In genomic region chr11:120940297-120940847, GRCh38 we compare ENCODE assay signal across 26 cellular contexts.
DNase-seq lines count a peak whose midpoint lies in the region; ATAC-seq, FAIRE-seq and TF ChIP-seq lines count a peak whose summit lies in the region.
"Had no signal": no experiment of that assay in that cellular context is flagged by ENCODE, and none has a peak within 500 bp of the region (broad histone marks: within the 10 kb centered on the region; RNA-seq: fewer than 3 reads in every experiment).

No MANE protein-coding gene starts in this region.

- H3K36me3 ChIP-seq in HAP-1 (replicated peaks), result no peaks in the 10 kb centered on the region
- no peaks in the 10 kb centered on the region for H3K36me3 ChIP-seq in astrocyte (ENCODE audit: insufficient read depth, low read length)
- H3K36me3 ChIP-seq in brain microvascular endothelial cell (replicated peaks), result no peaks in the 10 kb centered on the region
- no peaks in the 10 kb centered on the region for H3K36me3 ChIP-seq in HepG2 (replicated peaks in 1 of 2; ENCODE audit: control insufficient read depth in 1 of 2, insufficient read depth in 2 of 2, low read length in 2 of 2)
- H3K36me3 ChIP-seq: BLaER1 had no signal

- DNase-seq in HAP-1 (ENCODE audit: low spot score in 2 of 2) (peak; percentile 76 to 83), NCI-H1048 (lab: John Stamatoyannopoulos, UW) (peak; percentile 62), astrocyte (ENCODE audit: low read depth) (peak; percentile 56), posterior vena cava (ENCODE audit: low spot score) (peak; percentile 9), brain microvascular endothelial cell (no peak), HepG2 (ENCODE audit: low spot score) (no peak), progenitor cell of endocrine pancreas (ENCODE audit: low spot score, unreplicated experiment) (no peak), NCI-H1694 (lab: John Stamatoyannopoulos, UW) (no peak)
- DNase-seq: Caco-2; CD4-positive, CD25-positive, alpha-beta regulatory T cell; CD8-positive, alpha-beta T cell; DMS 273 treated with DMSO at 0.1 percent for 48 hours; DMS79; EL; GDM1; H7 had no signal

- H3K36me3 Mint-ChIP-seq in astrocyte (ENCODE audit: low read depth, unreplicated experiment) (peaks cover 10% of the 10 kb centered on the region), progenitor cell of endocrine pancreas (ENCODE audit: insufficient read depth) (peaks cover 3% of the 10 kb centered on the region)
- H3K36me3 Mint-ChIP-seq: CD4-positive, CD25-positive, alpha-beta regulatory T cell; CD8-positive, alpha-beta T cell had no signal

- peaks cover 6% of the 10 kb centered on the region for H3K9me3 Mint-ChIP-seq in astrocyte (ENCODE audit: unreplicated experiment)
- peaks cover 10% of the 10 kb centered on the region for H3K9me3 Mint-ChIP-seq in progenitor cell of endocrine pancreas (ENCODE audit: low read depth)

- H3K4me1 ChIP-seq in HAP-1 (peaks cover 17% of the 10 kb centered on the region), astrocyte (ENCODE audit: insufficient read depth, low read length) (no peaks in the 10 kb centered on the region), HepG2 (ENCODE audit: insufficient read depth, low read length) (no peaks in the 10 kb centered on the region)
- H3K4me1 ChIP-seq: BLaER1, Caco-2 had no signal

- POLR2A ChIA-PET in HepG2 (lab: Yijun Ruan, JAX), result no interaction called here

- no peak overlapping the region for H2AFZ ChIP-seq in astrocyte (ENCODE audit: low read depth, low read length)
- H2AFZ ChIP-seq in HepG2 (ENCODE audit: low read length), result no peak overlapping the region
- H2AFZ ChIP-seq: GM23248 had no signal

- H3K4me3 ChIP-seq in HAP-1 (no peak overlapping the region), astrocyte (ENCODE audit: insufficient read depth, low read depth, low read length) (no peak overlapping the region), brain microvascular endothelial cell (ENCODE audit: low read depth, low read length) (no peak overlapping the region), HepG2 (replicated peaks in 1 of 3; ENCODE audit: insufficient read depth in 1 of 3, low read depth in 2 of 3, low read length in 3 of 3) (no peak overlapping the region)
- H3K4me3 ChIP-seq: BLaER1, GM12878, GM23248 had no signal

- in situ Hi-C loops in HAP-1 (cut with MboI; ENCODE audit: low sequenced_read_pairs), result no loop called here
- in situ Hi-C loops in brain microvascular endothelial cell (cut with HindIII; ENCODE audit: low pct_ligation_motif_present, low sequenced_read_pairs), result no loop called here
- in situ Hi-C loops in HepG2 (cut with HindIII; ENCODE audit: extremely low pct_ligation_motif_present, low pct_unique_long_range_greater_than_20kb), result loop anchor here (5.0 kb wide), 1 partner anchor 172 kb away; no protein-coding TSS in a partner anchor

- H3K4me2 ChIP-seq in astrocyte (ENCODE audit: low read length), result no peak overlapping the region
- H3K4me2 ChIP-seq in HepG2 (ENCODE audit: low read depth, low read length), result no peak overlapping the region
- H3K4me2 ChIP-seq: BLaER1 had no signal

- H3K4me1 Mint-ChIP-seq in astrocyte (ENCODE audit: low read depth, unreplicated experiment) (no peaks in the 10 kb centered on the region), progenitor cell of endocrine pancreas (ENCODE audit: low read depth) (no peaks in the 10 kb centered on the region)
- H3K4me1 Mint-ChIP-seq: B cell had no signal

- no TSS peak for BruUV-seq in HepG2 (replicated peaks; lab: Mats Ljungman, UMichigan)

- H3K27me3 ChIP-seq in HAP-1 (ENCODE audit: low read depth) (no peaks in the 10 kb centered on the region), astrocyte (ENCODE audit: insufficient read depth, low read length) (peaks cover 3% of the 10 kb centered on the region), brain microvascular endothelial cell (replicated peaks) (no peaks in the 10 kb centered on the region), HepG2 (ENCODE audit: control insufficient read depth in 1 of 2, insufficient read depth in 2 of 2, low read length in 2 of 2) (peaks cover 1 to 4% of the 10 kb centered on the region in 2 experiments; a peak in 1 of 5 replicates)
- H3K27me3 ChIP-seq: BLaER1 had no signal

- no peak for ATAC-seq in HepG2
- ATAC-seq: CD8-positive, alpha-beta T cell; GM12878; HCT116 had no signal

- FAIRE-seq in astrocyte (lab: Jason Lieb, UNC) (no peak), HepG2 (lab: Jason Lieb, UNC) (no peak)
- FAIRE-seq: A204.1, GM12878, GM19239, H1 had no signal

- H3K79me2 ChIP-seq in astrocyte (ENCODE audit: insufficient read depth, low read length) (no peaks in the 10 kb centered on the region), HepG2 (ENCODE audit: insufficient read depth, low read length) (no peaks in the 10 kb centered on the region)

- H3K9ac ChIP-seq in astrocyte (ENCODE audit: low read length) (no peak overlapping the region), HepG2 (ENCODE audit: insufficient read depth, low read depth, low read length) (no peak overlapping the region)
- H3K9ac ChIP-seq: BLaER1, GM23248 had no signal

- H3K27me3 Mint-ChIP-seq in astrocyte (ENCODE audit: low read depth, unreplicated experiment) (peaks cover 13% of the 10 kb centered on the region), progenitor cell of endocrine pancreas (peaks cover 20% of the 10 kb centered on the region)

- no peak for TF ChIP-seq CTCF in astrocyte (IDR thresholded peaks at IDR 0.05; ENCODE audit: insufficient read depth, low read depth, low read length)
- TF ChIP-seq CTCF in brain microvascular endothelial cell (IDR thresholded peaks at IDR 0.05; ENCODE audit: low read depth, low read length, missing control alignments), result no peak
- no peak for TF ChIP-seq CTCF in HepG2 (CRISPR knock-in tag; IDR thresholded peaks at IDR 0.05)
- no peak for TF ChIP-seq CTCF in progenitor cell of endocrine pancreas (IDR thresholded peaks at IDR 0.05; ENCODE audit: unreplicated experiment)

- no peak overlapping the region for H3K4me3 Mint-ChIP-seq in astrocyte (ENCODE audit: unreplicated experiment)
- H3K4me3 Mint-ChIP-seq in progenitor cell of endocrine pancreas (ENCODE audit: low read depth), result no peak overlapping the region
- H3K4me3 Mint-ChIP-seq: B cell; CD4-positive, CD25-positive, alpha-beta regulatory T cell; CD8-positive, alpha-beta T cell had no signal

- H3K9me3 ChIP-seq in HAP-1, result no peaks in the 10 kb centered on the region
- peaks cover 8% of the 10 kb centered on the region for H3K9me3 ChIP-seq in astrocyte (ENCODE audit: insufficient read depth, low read depth, low read length)
- H3K9me3 ChIP-seq in HepG2 (ENCODE audit: low read length), result peaks cover 13% of the 10 kb centered on the region

- H4K20me1 ChIP-seq in astrocyte (ENCODE audit: insufficient read depth, low read length) (no peaks in the 10 kb centered on the region), HepG2 (ENCODE audit: insufficient read depth, low read length) (no peaks in the 10 kb centered on the region)
- H4K20me1 ChIP-seq: BLaER1 had no signal

- TF ChIP-seq RAD21 in HepG2 (CRISPR knock-in tag; IDR thresholded peaks at IDR 0.05), result no peak

- TF ChIP-seq POLR2A in HepG2 (IDR thresholded peaks at IDR 0.05; ENCODE audit: insufficient read depth in 1 of 2, low read depth in 2 of 2, low read length in 2 of 2), result no peak

- TF ChIP-seq EP300 in HepG2 (IDR thresholded peaks at IDR 0.05; ENCODE audit: low read depth in 2 of 2, low read length in 2 of 2), result no peak
- no peak for TF ChIP-seq EP300 in HepG2 (CRISPR knock-in tag; IDR thresholded peaks at IDR 0.05; ENCODE audit: borderline replicate concordance)

- no peak overlapping the region for H3K27ac Mint-ChIP-seq in astrocyte (ENCODE audit: unreplicated experiment)
- H3K27ac Mint-ChIP-seq in progenitor cell of endocrine pancreas, result no peak overlapping the region
- H3K27ac Mint-ChIP-seq: B cell; CD4-positive, CD25-positive, alpha-beta regulatory T cell; CD8-positive, alpha-beta T cell had no signal

- H3K27ac ChIP-seq in astrocyte (ENCODE audit: low read depth, low read length) (no peak overlapping the region), brain microvascular endothelial cell (no peak overlapping the region), HepG2 (ENCODE audit: extremely low read length, insufficient read depth, low read length) (no peak overlapping the region)
- H3K27ac ChIP-seq: 22Rv1, BLaER1, C4-2B, GM23248 had no signal

- 31% methylated on average over 7 of the region's 8 CpGs for WGBS in HepG2 (ENCODE audit: low lambda C conversion rate)

- CTCF ChIA-PET in HepG2 (lab: Yijun Ruan, JAX; ENCODE audit: low intra/inter-chr PET ratio, low total read pairs), result no interaction called here

- intact Hi-C loops in posterior vena cava (cut with DNase I), result loop anchor here in 1 of 2 donors (2.0 kb wide), 1 partner anchor 48 kb away; no protein-coding TSS in a partner anchor
- intact Hi-C loops in HepG2 (cut with micrococcal nuclease; ENCODE audit: unreplicated experiment), result no loop called here

TF ChIP-seq in HepG2, 621 proteins besides CTCF, POLR2A, EP300 and RAD21 (continues in another document):
- no peak for TF ChIP-seq NCOR1 (IDR thresholded peaks at IDR 0.05; ENCODE audit: borderline replicate concordance, low read length)
- TF ChIP-seq HOXD1 (CRISPR knock-in tag; IDR thresholded peaks at IDR 0.05), result no peak
- no peak for TF ChIP-seq ZC3H4 (CRISPR knock-in tag; IDR thresholded peaks at IDR 0.05; ENCODE audit: borderline replicate concordance)
- no peak for TF ChIP-seq ZNF232 (CRISPR knock-in tag; IDR thresholded peaks at IDR 0.05; ENCODE audit: borderline replicate concordance)
- no peak for TF ChIP-seq SNAI1 (CRISPR knock-in tag; IDR thresholded peaks at IDR 0.05; ENCODE audit: borderline replicate concordance)
- TF ChIP-seq ZNF816 (CRISPR knock-in tag; IDR thresholded peaks at IDR 0.05; ENCODE audit: borderline replicate concordance), result no peak
- no peak for TF ChIP-seq MXD4 (CRISPR knock-in tag; IDR thresholded peaks at IDR 0.05)
- TF ChIP-seq, protein P1, sequence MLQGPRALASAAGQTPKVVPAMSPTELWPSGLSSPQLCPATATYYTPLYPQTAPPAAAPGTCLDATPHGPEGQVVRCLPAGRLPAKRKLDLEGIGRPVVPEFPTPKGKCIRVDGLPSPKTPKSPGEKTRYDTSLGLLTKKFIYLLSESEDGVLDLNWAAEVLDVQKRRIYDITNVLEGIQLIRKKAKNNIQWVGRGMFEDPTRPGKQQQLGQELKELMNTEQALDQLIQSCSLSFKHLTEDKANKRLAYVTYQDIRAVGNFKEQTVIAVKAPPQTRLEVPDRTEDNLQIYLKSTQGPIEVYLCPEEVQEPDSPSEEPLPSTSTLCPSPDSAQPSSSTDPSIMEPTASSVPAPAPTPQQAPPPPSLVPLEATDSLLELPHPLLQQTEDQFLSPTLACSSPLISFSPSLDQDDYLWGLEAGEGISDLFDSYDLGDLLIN (CRISPR knock-in tag; IDR thresholded peaks at IDR 0.05; ENCODE audit: borderline replicate concordance), result no peak
- no peak for TF ChIP-seq MAZ (IDR thresholded peaks at IDR 0.05; ENCODE audit: borderline replicate concordance, low read depth, low read length)
- TF ChIP-seq MAZ (CRISPR knock-in tag; IDR thresholded peaks at IDR 0.05; ENCODE audit: low read depth), result no peak

Comparison
In these comparisons a context has a peak if more than half of its experiments do, and no peak if none do; other contexts are left out.
1. DNase-seq: peak in HAP-1 (2 of 2), NCI-H1048 (single experiment), astrocyte (single experiment) and posterior vena cava (single experiment); none in brain microvascular endothelial cell (single experiment), HepG2 (single experiment), progenitor cell of endocrine pancreas (single experiment) and NCI-H1694 (single experiment).